16 cellular contexts compared by ENCODE assay signal in the genomic region with DNA sequence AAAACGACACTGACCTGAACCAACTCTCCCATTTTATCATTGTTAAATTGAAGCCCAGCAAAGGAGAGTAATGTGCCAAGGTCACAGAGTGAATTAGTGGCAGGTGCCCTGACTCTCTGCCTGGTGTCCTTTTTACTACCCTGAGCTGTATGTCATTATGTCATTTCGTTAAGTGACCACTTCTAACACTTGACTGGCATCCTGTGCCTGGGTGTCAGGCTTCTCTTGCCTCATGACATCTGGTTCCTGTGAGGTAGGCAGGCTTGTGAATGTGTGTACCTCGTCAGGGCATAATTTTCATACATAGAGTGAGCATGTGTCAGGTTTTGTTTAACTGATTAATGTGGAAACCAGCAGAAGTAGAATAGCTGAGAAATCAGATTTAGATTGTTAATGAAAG. TPM values are rescaled to one million over a fixed set of nuclear protein-coding genes. Genes with fewer than 3 reads are reported as not detected.
DNase-seq lines count a peak whose midpoint lies in the region; ATAC-seq and TF ChIP-seq lines count a peak whose summit lies in the region.
"Had no signal": no experiment of that assay in that cellular context is flagged by ENCODE, and none has a peak within 500 bp of the region (broad histone marks: within the 10 kb centered on the region; RNA-seq: fewer than 3 reads in every experiment).

No MANE protein-coding gene starts in this region.

- no peaks in the 10 kb centered on the region for H3K9me3 ChIP-seq in T-helper 17 cell (ENCODE audit: control insufficient read depth, low read length, poor library complexity, severe bottlenecking)
- H3K9me3 ChIP-seq: A549, adrenal gland, esophagus muscularis mucosa, thyroid gland had no signal

- ATAC-seq in T-helper 17 cell (peak; percentile 36), naive B cell (ENCODE audit: low read depth in 2 of 2) (no peak)
- ATAC-seq: A549 had no signal

- DNase-seq in NCI-H2107 treated with DMSO at 0.1 percent for 48 hours (lab: John Stamatoyannopoulos, UW; ENCODE audit: unreplicated experiment) = peak; percentile 41
- no peak for DNase-seq in NCI-H2107 (lab: John Stamatoyannopoulos, UW)
- DNase-seq in NCI-H1092 (lab: John Stamatoyannopoulos, UW) = peak; percentile 33
- no peak for DNase-seq in T-helper 17 cell
- no peak for DNase-seq in naive B cell
- DNase-seq in SW 1271 (lab: John Stamatoyannopoulos, UW) = no peak
- DNase-seq in middle frontal gyrus (ENCODE audit: extremely low spot score, low spot score) = no peak
- no peak for DNase-seq in erythroblast (lab: John Stamatoyannopoulos, UW)
- DNase-seq: adrenal gland; COR-L47; NK-92 treated with Interleukin-12 subunit alpha and Interleukin-12 subunit beta, amount 100 ng/mL, for 24 hours; SIG-M5; stimulated activated CD4-positive, alpha-beta T cell treated with anti-CD3 and anti-CD28 coated beads, Interleukin-12 subunit alpha, Interleukin-12 subunit beta, amount 100 ng/mL, for 4 hours; thyroid gland had no signal

- no peak for TF ChIP-seq POLR2A in erythroblast (IDR thresholded peaks at IDR 0.05; ENCODE audit: low read length)

- H3K27ac Mint-ChIP-seq in T-helper 17 cell (peak overlapping the region; percentile 80), naive B cell (peak overlapping the region in 5 of 6 donors; percentile 39 to 69 (median 58))

- no peaks in the 10 kb centered on the region for H3K9me3 Mint-ChIP-seq in naive B cell

- no peaks in the 10 kb centered on the region for H3K27me3 Mint-ChIP-seq in T-helper 17 cell
- H3K27me3 Mint-ChIP-seq in naive B cell = no peaks in the 10 kb centered on the region

- H3K36me3 Mint-ChIP-seq in T-helper 17 cell (ENCODE audit: low read depth) (peaks cover 8% of the 10 kb centered on the region), naive B cell (no peaks in the 10 kb centered on the region)

- H3K4me1 Mint-ChIP-seq in T-helper 17 cell (peaks cover 67% of the 10 kb centered on the region), naive B cell (peaks cover 53 to 78% (median 70%) of the 10 kb centered on the region in 3 donors)

- H3K4me3 Mint-ChIP-seq in T-helper 17 cell (no peak overlapping the region), naive B cell (no peak overlapping the region)

RNA-seq across cellular contexts. Expression of a gene that starts 48.6 kb away (rescaled TPM):
- 100 to 1,000 TPM; 120 to 137 TPM for total RNA-seq in T-helper 17 cell
- polyA plus RNA-seq in naive B cell (ENCODE audit: low read depth in 6 of 6) = 100 to 1,000 TPM; 155 to 228 (median 187) TPM

Comparison
In these comparisons a context has a peak if more than half of its experiments do, and no peak if none do; other contexts are left out.
1. DNase-seq: peak in NCI-H2107 treated with DMSO at 0.1 percent for 48 hours (single experiment) and NCI-H1092 (single experiment); none in NCI-H2107 (single experiment), T-helper 17 cell (0 of 3), naive B cell (single experiment), SW 1271 (0 of 2), middle frontal gyrus (single experiment) and erythroblast (0 of 2).